ENCODE assay signal across 11 cellular contexts in the genomic region with DNA sequence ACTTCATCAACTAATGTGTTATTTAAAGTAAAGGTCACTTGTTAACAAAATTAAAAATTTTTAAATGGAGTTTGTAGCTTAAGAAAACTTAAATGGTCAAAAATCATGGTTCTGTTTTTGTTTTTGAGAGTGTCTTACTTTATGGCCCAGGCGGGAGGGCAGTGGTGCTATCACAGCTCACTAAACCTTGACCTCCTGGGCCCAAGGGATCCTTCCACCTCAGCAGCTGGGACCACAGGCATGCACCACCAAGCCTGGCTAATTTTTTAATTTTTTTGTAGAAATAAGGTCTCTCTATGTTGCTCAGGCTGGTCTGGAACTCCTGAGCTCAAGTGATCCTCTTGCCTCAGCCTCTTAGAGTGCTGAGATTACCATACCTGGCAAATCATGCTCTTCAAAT.
"Had no signal": no experiment of that assay in that cellular context is flagged by ENCODE, and none has a peak within 500 bp of the region (broad histone marks: within the 10 kb centered on the region; RNA-seq: fewer than 3 reads in every experiment).

No MANE protein-coding gene starts in this region.

- H3K36me3 ChIP-seq: adrenal gland had no signal

- ATAC-seq: left lobe of liver had no signal

- H3K9me3 ChIP-seq: adrenal gland had no signal

- DNase-seq: activated CD4-positive, alpha-beta T cell treated with anti-CD3 and anti-CD28 coated beads, Interleukin-2, amount 10 ng/mL, durations not matched to agents 7 days and 5 days; activated CD4-positive, CD25-positive, alpha-beta regulatory T cell; activated naive CD4-positive, alpha-beta T cell treated with anti-CD3 and anti-CD28 coated beads, Interleukin-2, amount 50 U/mL, for 16 hours; activated T-cell treated with anti-CD3 and anti-CD28 coated beads, Interleukin-2, amount 50 U/mL, for 1 hour; adrenal gland; cerebellar nuclear complex; erythroblast; glutamatergic neuron; stimulated activated CD4-positive, alpha-beta T cell treated with anti-CD3 and anti-CD28 coated beads, Interleukin-12 subunit alpha, Interleukin-12 subunit beta, amount 100 ng/mL, for 4 hours; stimulated activated naive CD4-positive, alpha-beta T cell treated with Interleukin-2 at 50 U/mL for 16 hours had no signal

- H3K27me3 ChIP-seq: adrenal gland had no signal
